In genomic region chr16:1788708-1789100, GRCh38 we compare ENCODE assay signal across 1 cellular context.
A peak's percentile ranks its signal among the peaks of the same experiment; 100 is the strongest.
TF ChIP-seq lines count a peak whose summit lies in the region.

No MANE protein-coding gene starts in this region.

TF ChIP-seq in K562, 482 proteins besides CTCF, POLR2A, EP300 and RAD21:
- TF ChIP-seq ZBTB5 (IDR thresholded peaks at IDR 0.05) = no peak
- 0 out of 2 replicates have a peak, but pooled peaks have one; percentile 10 for TF ChIP-seq RBFOX2 (IDR thresholded peaks at IDR 0.05; ENCODE audit: low read depth, low read length)
